In the genomic region with DNA sequence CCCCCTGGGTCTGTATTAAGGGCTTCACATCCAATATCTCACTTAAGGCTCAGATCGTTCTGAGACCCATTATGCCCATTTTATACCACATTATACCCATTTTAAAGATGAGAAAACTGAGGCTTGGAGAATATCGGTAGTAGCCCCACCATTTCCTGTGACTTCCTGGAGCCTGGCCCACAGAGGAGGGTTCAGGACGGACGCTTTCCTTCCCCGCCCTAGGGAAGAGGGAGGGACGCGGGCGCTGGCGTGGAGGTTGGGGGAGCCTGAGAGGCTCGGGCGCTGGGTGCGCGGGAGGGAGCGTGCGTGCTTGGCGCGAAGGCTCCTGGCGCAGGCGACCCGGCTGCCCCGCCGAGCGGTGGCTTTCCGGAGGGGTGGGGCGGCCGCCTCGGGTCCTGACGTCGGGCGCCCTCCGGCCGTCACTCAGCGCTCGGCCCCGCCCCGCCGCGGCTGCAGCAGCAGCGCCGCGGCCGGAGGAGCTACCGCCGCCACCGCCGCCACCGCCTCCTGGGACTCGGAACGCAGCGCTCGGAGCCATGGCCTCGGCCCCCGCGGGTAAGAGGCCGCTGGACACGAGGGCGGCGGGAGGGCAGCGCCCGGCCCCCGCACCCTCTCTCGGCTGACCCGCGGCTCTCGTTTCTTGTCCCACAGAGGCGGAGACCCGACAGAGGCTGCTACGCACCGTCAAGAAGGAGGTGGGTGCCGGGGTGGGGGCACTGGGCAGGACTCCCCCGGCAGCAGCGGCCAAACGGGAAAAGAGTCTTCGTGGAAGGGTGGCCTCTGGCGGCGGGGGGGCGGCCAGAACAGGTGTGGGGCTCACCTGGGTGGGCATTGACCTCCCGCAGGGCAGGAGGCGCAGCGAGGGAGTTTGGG, we compare ENCODE assay signal across 1 cellular context.
TF ChIP-seq lines count a peak whose summit lies in the region.

A gene with protein sequence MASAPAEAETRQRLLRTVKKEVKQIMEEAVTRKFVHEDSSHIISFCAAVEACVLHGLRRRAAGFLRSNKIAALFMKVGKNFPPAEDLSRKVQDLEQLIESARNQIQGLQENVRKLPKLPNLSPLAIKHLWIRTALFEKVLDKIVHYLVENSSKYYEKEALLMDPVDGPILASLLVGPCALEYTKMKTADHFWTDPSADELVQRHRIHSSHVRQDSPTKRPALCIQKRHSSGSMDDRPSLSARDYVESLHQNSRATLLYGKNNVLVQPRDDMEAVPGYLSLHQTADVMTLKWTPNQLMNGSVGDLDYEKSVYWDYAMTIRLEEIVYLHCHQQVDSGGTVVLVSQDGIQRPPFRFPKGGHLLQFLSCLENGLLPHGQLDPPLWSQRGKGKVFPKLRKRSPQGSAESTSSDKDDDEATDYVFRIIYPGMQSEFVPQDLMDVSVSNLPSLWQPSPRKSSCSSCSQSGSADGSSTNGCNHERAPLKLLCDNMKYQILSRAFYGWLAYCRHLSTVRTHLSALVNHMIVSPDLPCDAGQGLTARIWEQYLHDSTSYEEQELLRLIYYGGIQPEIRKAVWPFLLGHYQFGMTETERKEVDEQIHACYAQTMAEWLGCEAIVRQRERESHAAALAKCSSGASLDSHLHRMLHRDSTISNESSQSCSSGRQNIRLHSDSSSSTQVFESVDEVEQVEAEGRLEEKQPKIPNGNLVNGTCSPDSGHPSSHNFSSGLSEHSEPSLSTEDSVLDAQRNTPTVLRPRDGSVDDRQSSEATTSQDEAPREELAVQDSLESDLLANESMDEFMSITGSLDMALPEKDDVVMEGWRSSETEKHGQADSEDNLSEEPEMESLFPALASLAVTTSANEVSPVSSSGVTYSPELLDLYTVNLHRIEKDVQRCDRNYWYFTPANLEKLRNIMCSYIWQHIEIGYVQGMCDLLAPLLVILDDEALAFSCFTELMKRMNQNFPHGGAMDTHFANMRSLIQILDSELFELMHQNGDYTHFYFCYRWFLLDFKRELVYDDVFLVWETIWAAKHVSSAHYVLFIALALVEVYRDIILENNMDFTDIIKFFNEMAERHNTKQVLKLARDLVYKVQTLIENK (plus strand): TSS at position 422 of the 873 bp plus-strand sequence. CDS start 115 bp downstream, at position 537.

TF ChIP-seq in K562, 482 proteins besides CTCF, POLR2A, EP300 and RAD21 (continued from another document and continues in another):
- TF ChIP-seq BCLAF1 (IDR thresholded peaks at IDR 0.05; ENCODE audit: borderline replicate concordance in 1 of 2, control insufficient read depth in 1 of 2, low read depth in 2 of 2, low read length in 1 of 2) = no peak
- TF ChIP-seq NFIC (IDR thresholded peaks at IDR 0.05) = peak; percentile 17; the same call in 1 of the 2 replicates
- no peak for TF ChIP-seq GATA2 (CRISPR knock-in tag; IDR thresholded peaks at IDR 0.05)
- no peak for TF ChIP-seq MCM5 (IDR thresholded peaks at IDR 0.05; ENCODE audit: low read depth)
- no peak for TF ChIP-seq E2F3 (CRISPR knock-in tag; IDR thresholded peaks at IDR 0.05)
- peak; percentile 99 for TF ChIP-seq CBX1 (IDR thresholded peaks at IDR 0.05; ENCODE audit: low read depth)
- TF ChIP-seq ELF1 (tag; IDR thresholded peaks at IDR 0.05) = no peak
- TF ChIP-seq JUND (IDR thresholded peaks at IDR 0.05; ENCODE audit: borderline replicate concordance, low read depth, low read length) = no peak
- TF ChIP-seq JUND (tag; IDR thresholded peaks at IDR 0.05; ENCODE audit: borderline replicate concordance, low read depth, low read length) = no peak
- TF ChIP-seq TBP (optimal IDR thresholded peaks at IDR 0.05; ENCODE audit: low read depth, low read length) = no peak
- TF ChIP-seq, protein P1, sequence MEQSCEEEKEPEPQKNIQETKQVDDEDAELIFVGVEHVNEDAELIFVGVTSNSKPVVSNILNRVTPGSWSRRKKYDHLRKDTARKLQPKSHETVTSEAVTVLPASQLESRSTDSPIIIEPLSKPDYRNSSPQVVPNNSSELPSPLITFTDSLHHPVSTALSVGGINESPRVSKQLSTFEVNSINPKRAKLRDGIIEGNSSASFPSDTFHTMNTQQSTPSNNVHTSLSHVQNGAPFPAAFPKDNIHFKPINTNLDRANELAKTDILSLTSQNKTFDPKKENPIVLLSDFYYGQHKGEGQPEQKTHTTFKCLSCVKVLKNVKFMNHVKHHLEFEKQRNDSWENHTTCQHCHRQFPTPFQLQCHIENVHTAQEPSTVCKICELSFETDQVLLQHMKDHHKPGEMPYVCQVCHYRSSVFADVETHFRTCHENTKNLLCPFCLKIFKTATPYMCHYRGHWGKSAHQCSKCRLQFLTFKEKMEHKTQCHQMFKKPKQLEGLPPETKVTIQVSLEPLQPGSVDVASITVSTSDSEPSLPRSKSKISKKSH (CRISPR knock-in tag; IDR thresholded peaks at IDR 0.05) = no peak
- no peak for TF ChIP-seq MAFF (IDR thresholded peaks at IDR 0.05; ENCODE audit: low read length)
- TF ChIP-seq ZBTB9 (CRISPR knock-in tag; IDR thresholded peaks at IDR 0.05) = no peak
- no peak for TF ChIP-seq C11orf30 (IDR thresholded peaks at IDR 0.05; ENCODE audit: low read depth)
- no peak for TF ChIP-seq DNMT1 (IDR thresholded peaks at IDR 0.05)
- peak; percentile 23; the same call in 1 of the 2 replicates for TF ChIP-seq BHLHE40 (IDR thresholded peaks at IDR 0.05; ENCODE audit: low read length)
- 0 out of 4 replicates have a peak, but pooled peaks of 1 of the 2 experiments have one; percentile 40 for TF ChIP-seq TRIM24 (IDR thresholded peaks at IDR 0.05)
- TF ChIP-seq HNRNPLL (IDR thresholded peaks at IDR 0.05; ENCODE audit: low read depth, low read length, poor library complexity, severe bottlenecking) = peak; percentile 93
- TF ChIP-seq MTA3 (IDR thresholded peaks at IDR 0.05; ENCODE audit: borderline replicate concordance) = 0 out of 2 replicates have a peak, but pooled peaks have one; percentile 44
- TF ChIP-seq, protein P2, sequence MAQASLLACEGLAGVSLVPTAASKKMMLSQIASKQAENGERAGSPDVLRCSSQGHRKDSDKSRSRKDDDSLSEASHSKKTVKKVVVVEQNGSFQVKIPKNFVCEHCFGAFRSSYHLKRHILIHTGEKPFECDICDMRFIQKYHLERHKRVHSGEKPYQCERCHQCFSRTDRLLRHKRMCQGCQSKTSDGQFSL (CRISPR knock-in tag; IDR thresholded peaks at IDR 0.05) = 0 out of 2 replicates have a peak, but pooled peaks have one; percentile 44
- TF ChIP-seq, protein P2 (tag; IDR thresholded peaks at IDR 0.05) = peak in 1 of 2 experiments; percentile 50; a peak in 1 of 4 replicates
- no peak for TF ChIP-seq ZNF444 (CRISPR knock-in tag; IDR thresholded peaks at IDR 0.05)
- peak; percentile 53; the same call in 1 of the 2 replicates for TF ChIP-seq CC2D1A (IDR thresholded peaks at IDR 0.05)
- no peak for TF ChIP-seq SREBF1 (IDR thresholded peaks at IDR 0.05; ENCODE audit: borderline replicate concordance, low read depth, low read length)
- no peak for TF ChIP-seq NCOA1 (IDR thresholded peaks at IDR 0.05; ENCODE audit: low read depth)
- no peak for TF ChIP-seq ZNF695 (CRISPR knock-in tag; IDR thresholded peaks at IDR 0.05)
- peak in 1 of 2 experiments; percentile 27; a peak in 1 of 4 replicates for TF ChIP-seq MAZ (CRISPR knock-in tag; conservative IDR thresholded peaks at IDR 0.05 in 1 of 2, IDR thresholded peaks at IDR 0.05 in 1 of 2)
- TF ChIP-seq NBN (IDR thresholded peaks at IDR 0.05; ENCODE audit: low read depth) = 0 out of 2 replicates have a peak, but pooled peaks have one; percentile 47
- TF ChIP-seq RNF219 (CRISPR knock-in tag; IDR thresholded peaks at IDR 0.05) = no peak
- TF ChIP-seq HSF4 (CRISPR knock-in tag; IDR thresholded peaks at IDR 0.05; ENCODE audit: borderline replicate concordance) = no peak
- no peak for TF ChIP-seq FOXA1 (IDR thresholded peaks at IDR 0.05; ENCODE audit: borderline replicate concordance)
- TF ChIP-seq ZBED1 (IDR thresholded peaks at IDR 0.05) = no peak
- 0 out of 2 replicates have a peak, but pooled peaks have one; percentile 42 for TF ChIP-seq PTBP1 (IDR thresholded peaks at IDR 0.05; ENCODE audit: low read depth, low read length)
- TF ChIP-seq SMC3 (conservative IDR thresholded peaks at IDR 0.05; ENCODE audit: insufficient read depth, low read depth, low read length) = no peak
- TF ChIP-seq WHSC1 (IDR thresholded peaks at IDR 0.05; ENCODE audit: low read length) = no peak
- no peak for TF ChIP-seq MXI1 (IDR thresholded peaks at IDR 0.05; ENCODE audit: low read depth, low read length)
- TF ChIP-seq, protein P3, sequence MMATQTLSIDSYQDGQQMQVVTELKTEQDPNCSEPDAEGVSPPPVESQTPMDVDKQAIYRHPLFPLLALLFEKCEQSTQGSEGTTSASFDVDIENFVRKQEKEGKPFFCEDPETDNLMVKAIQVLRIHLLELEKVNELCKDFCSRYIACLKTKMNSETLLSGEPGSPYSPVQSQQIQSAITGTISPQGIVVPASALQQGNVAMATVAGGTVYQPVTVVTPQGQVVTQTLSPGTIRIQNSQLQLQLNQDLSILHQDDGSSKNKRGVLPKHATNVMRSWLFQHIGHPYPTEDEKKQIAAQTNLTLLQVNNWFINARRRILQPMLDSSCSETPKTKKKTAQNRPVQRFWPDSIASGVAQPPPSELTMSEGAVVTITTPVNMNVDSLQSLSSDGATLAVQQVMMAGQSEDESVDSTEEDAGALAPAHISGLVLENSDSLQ (IDR thresholded peaks at IDR 0.05) = peak; percentile 68
- TF ChIP-seq, protein P4, sequence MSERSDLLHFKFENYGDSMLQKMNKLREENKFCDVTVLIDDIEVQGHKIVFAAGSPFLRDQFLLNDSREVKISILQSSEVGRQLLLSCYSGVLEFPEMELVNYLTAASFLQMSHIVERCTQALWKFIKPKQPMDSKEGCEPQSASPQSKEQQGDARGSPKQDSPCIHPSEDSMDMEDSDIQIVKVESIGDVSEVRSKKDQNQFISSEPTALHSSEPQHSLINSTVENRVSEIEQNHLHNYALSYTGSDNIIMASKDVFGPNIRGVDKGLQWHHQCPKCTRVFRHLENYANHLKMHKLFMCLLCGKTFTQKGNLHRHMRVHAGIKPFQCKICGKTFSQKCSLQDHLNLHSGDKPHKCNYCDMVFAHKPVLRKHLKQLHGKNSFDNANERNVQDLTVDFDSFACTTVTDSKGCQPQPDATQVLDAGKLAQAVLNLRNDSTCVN (CRISPR knock-in tag; IDR thresholded peaks at IDR 0.05) = no peak
- no peak for TF ChIP-seq TRIM28 (IDR thresholded peaks at IDR 0.05)
- TF ChIP-seq ZNF224 (CRISPR knock-in tag; IDR thresholded peaks at IDR 0.05) = no peak
- TF ChIP-seq PHF20 (IDR thresholded peaks at IDR 0.05; ENCODE audit: partially characterized antibody) = peak; percentile 79
- TF ChIP-seq ATF7 (IDR thresholded peaks at IDR 0.05) = peak; percentile 37; the same call in 1 of the 2 replicates
- no peak for TF ChIP-seq MTA2 (IDR thresholded peaks at IDR 0.05; ENCODE audit: low read depth)
- peak; percentile 95 for TF ChIP-seq ADNP (tag; IDR thresholded peaks at IDR 0.05)
- TF ChIP-seq, protein P5, sequence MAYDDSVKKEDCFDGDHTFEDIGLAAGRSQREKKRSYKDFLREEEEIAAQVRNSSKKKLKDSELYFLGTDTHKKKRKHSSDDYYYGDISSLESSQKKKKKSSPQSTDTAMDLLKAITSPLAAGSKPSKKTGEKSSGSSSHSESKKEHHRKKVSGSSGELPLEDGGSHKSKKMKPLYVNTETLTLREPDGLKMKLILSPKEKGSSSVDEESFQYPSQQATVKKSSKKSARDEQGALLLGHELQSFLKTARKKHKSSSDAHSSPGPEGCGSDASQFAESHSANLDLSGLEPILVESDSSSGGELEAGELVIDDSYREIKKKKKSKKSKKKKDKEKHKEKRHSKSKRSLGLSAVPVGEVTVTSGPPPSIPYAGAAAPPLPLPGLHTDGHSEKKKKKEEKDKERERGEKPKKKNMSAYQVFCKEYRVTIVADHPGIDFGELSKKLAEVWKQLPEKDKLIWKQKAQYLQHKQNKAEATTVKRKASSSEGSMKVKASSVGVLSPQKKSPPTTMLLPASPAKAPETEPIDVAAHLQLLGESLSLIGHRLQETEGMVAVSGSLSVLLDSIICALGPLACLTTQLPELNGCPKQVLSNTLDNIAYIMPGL (CRISPR knock-in tag; IDR thresholded peaks at IDR 0.05) = no peak
- no peak for TF ChIP-seq ZNF232 (CRISPR knock-in tag; IDR thresholded peaks at IDR 0.05)
